15 cellular contexts compared by ENCODE assay signal in the genomic region with DNA sequence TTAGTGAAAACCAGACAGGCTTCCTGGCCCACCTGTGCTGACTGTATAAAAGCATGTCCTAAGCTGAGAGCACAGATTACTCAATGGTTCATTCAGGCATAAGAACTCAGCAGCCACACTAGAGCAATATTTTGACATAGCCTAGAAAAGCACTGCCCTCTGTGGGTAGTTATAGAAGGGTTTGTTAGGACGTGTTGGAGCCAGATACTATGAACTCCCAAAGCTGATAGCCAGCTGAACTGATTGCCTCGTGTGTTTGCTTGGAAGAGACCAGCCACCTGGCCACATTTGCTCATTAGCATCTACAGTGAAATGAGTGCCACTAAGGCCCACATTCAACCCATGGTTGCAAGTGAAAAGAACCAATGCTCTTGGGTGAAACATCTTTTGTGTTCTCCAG. TPM values are rescaled to one million over a fixed set of nuclear protein-coding genes. Genes with fewer than 3 reads are reported as not detected.
DNase-seq lines count a peak whose midpoint lies in the region; ATAC-seq and TF ChIP-seq lines count a peak whose summit lies in the region.
"Had no signal": no experiment of that assay in that cellular context is flagged by ENCODE, and none has a peak within 500 bp of the region (broad histone marks: within the 10 kb centered on the region; RNA-seq: fewer than 3 reads in every experiment).

No MANE protein-coding gene starts in this region.

- H3K9me3 ChIP-seq in SK-N-SH (no peaks in the 10 kb centered on the region), endodermal cell (ENCODE audit: control insufficient read depth, low read length) (no peaks in the 10 kb centered on the region), thyroid gland (no peaks in the 10 kb centered on the region)
- H3K9me3 ChIP-seq: ascending aorta had no signal

- H3K4me1 ChIP-seq in SK-N-SH (ENCODE audit: control insufficient read depth in 1 of 2, insufficient read depth in 2 of 2, low read depth in 1 of 2, low read length in 1 of 2) (no peaks in the 10 kb centered on the region), endodermal cell (ENCODE audit: control insufficient read depth, insufficient read depth, low read length) (no peaks in the 10 kb centered on the region), thyroid gland (peaks cover 0 to 8% of the 10 kb centered on the region in 2 donors)
- H3K4me1 ChIP-seq: ascending aorta had no signal

- DNase-seq in SK-N-SH (no peak), NCI-H526 treated with DMSO at 0.1 percent for 48 hours (lab: John Stamatoyannopoulos, UW) (peak; percentile 42), endodermal cell (peak; percentile 53), thyroid gland (peak; percentile 14 to 32), putamen (ENCODE audit: low spot score) (no peak), ecto neural progenitor cell (ENCODE audit: low spot score) (no peak), inferior parietal cortex (ENCODE audit: extremely low spot score) (no peak)
- DNase-seq: activated CD8-positive, alpha-beta T cell treated with anti-CD3 and anti-CD28 coated beads for 36 hours; HCEC 1CT; immature natural killer cell; midbrain; SHP77; stimulated activated CD4-positive, alpha-beta T cell treated with anti-CD3 and anti-CD28 coated beads, Interleukin-12 subunit alpha, Interleukin-12 subunit beta, amount 100 ng/mL, for 4 hours had no signal

- H3K4me3 Mint-ChIP-seq in endodermal cell: no peak overlapping the region
- H3K4me3 Mint-ChIP-seq: activated CD8-positive, alpha-beta T cell treated with anti-CD3 and anti-CD28 coated beads for 36 hours; immature natural killer cell had no signal

- H2AFZ ChIP-seq in SK-N-SH (ENCODE audit: low read depth): no peak overlapping the region

- no peaks in the 10 kb centered on the region for H3F3A ChIP-seq in SK-N-SH (replicated peaks; ENCODE audit: insufficient read depth)

- no peak for TF ChIP-seq CTCF in SK-N-SH (IDR thresholded peaks at IDR 0.05)
- TF ChIP-seq CTCF in endodermal cell (conservative IDR thresholded peaks at IDR 0.05): no peak
- peak in 4 of 6 experiments; percentile 33 to 52 (median 46) for TF ChIP-seq CTCF in thyroid gland (IDR thresholded peaks at IDR 0.05)

- no peak overlapping the region for H3K27ac Mint-ChIP-seq in endodermal cell
- H3K27ac Mint-ChIP-seq: activated CD8-positive, alpha-beta T cell treated with anti-CD3 and anti-CD28 coated beads for 36 hours; immature natural killer cell had no signal

- H3K27me3 Mint-ChIP-seq in endodermal cell (ENCODE audit: insufficient read depth): no peaks in the 10 kb centered on the region

- H3K36me3 Mint-ChIP-seq in endodermal cell (ENCODE audit: low read depth): no peaks in the 10 kb centered on the region
- H3K36me3 Mint-ChIP-seq: immature natural killer cell had no signal

- H3K36me3 ChIP-seq in SK-N-SH (replicated peaks in 1 of 2; ENCODE audit: control insufficient read depth in 1 of 2, insufficient read depth in 2 of 2, low read length in 1 of 2) (no peaks in the 10 kb centered on the region), endodermal cell (ENCODE audit: control insufficient read depth, insufficient read depth, low read length) (no peaks in the 10 kb centered on the region), thyroid gland (no peaks in the 10 kb centered on the region)
- H3K36me3 ChIP-seq: ascending aorta had no signal

- peak; percentile 50; the same call in 2 of the 3 replicates for ATAC-seq in SK-N-SH treated with all-trans-retinoic acid at 6 μM for 48 hours
- ATAC-seq: activated CD8-positive, alpha-beta T cell treated with anti-CD3 and anti-CD28 coated beads for 36 hours had no signal

- no peaks in the 10 kb centered on the region for H3K9me3 Mint-ChIP-seq in endodermal cell
- H3K9me3 Mint-ChIP-seq: activated CD8-positive, alpha-beta T cell treated with anti-CD3 and anti-CD28 coated beads for 36 hours; immature natural killer cell had no signal

- H3K9me2 ChIP-seq in SK-N-SH: no peaks in the 10 kb centered on the region

- intact Hi-C loops in thyroid gland (cut with DNase I): loop anchor here (10.0 kb wide), 1 partner anchor 167 kb away; no protein-coding TSS in a partner anchor

- no peaks in the 10 kb centered on the region for H3K79me2 ChIP-seq in SK-N-SH (ENCODE audit: insufficient read depth)

- H3K27ac ChIP-seq in SK-N-SH (ENCODE audit: low read depth in 2 of 2, low read length in 1 of 2): no peak overlapping the region
- no peak overlapping the region for H3K27ac ChIP-seq in endodermal cell (ENCODE audit: low read depth, low read length)
- no peak overlapping the region for H3K27ac ChIP-seq in thyroid gland
- H3K27ac ChIP-seq: ascending aorta had no signal

- H3K27me3 ChIP-seq in SK-N-SH (ENCODE audit: insufficient read depth) (no peaks in the 10 kb centered on the region), endodermal cell (ENCODE audit: control insufficient read depth, insufficient read depth, low read length, poor library complexity, severe bottlenecking) (no peaks in the 10 kb centered on the region), thyroid gland (no peaks in the 10 kb centered on the region)
- H3K27me3 ChIP-seq: ascending aorta had no signal

- H3K4me3 ChIP-seq in SK-N-SH (ENCODE audit: low read depth in 2 of 2, low read length in 1 of 2) (no peak overlapping the region), endodermal cell (ENCODE audit: low read length) (no peak overlapping the region), thyroid gland (replicated peaks in 1 of 3) (no peak overlapping the region)
- H3K4me3 ChIP-seq: ascending aorta had no signal

- H3K9ac ChIP-seq in SK-N-SH (no peak overlapping the region), endodermal cell (ENCODE audit: extremely low read depth, low read length, poor library complexity, severe bottlenecking) (no peak overlapping the region)

- H3K4me1 Mint-ChIP-seq in endodermal cell: peaks cover 4% of the 10 kb centered on the region
- H3K4me1 Mint-ChIP-seq: immature natural killer cell had no signal

- no peaks in the 10 kb centered on the region for H4K20me1 ChIP-seq in SK-N-SH (ENCODE audit: insufficient read depth)

- 16% methylated on average over 2 of the region's 2 CpGs for WGBS in SK-N-SH (ENCODE audit: low lambda C conversion rate)
- 58 to 84% methylated on average over 2 of the region's 2 CpGs for WGBS in endodermal cell (ENCODE audit: insufficient coverage in 1 of 2, insufficient read length in 1 of 2), 2 experiments
- WGBS in thyroid gland, 2 donors: 22 to 37% methylated on average over 2 of the region's 2 CpGs

- no peak for TF ChIP-seq POLR2A in thyroid gland (IDR thresholded peaks at IDR 0.05)

- CTCF ChIA-PET in SK-N-SH (lab: Yijun Ruan, JAX): interaction anchor here (1.1 to 2.6 kb wide), 5 partner anchors 10 to 1199 kb away, joined by 3 to 17 read pairs (median 3); no protein-coding TSS in a partner anchor

- POLR2A ChIA-PET in SK-N-SH (lab: Yijun Ruan, JAX): no interaction called here

- no peak for TF ChIP-seq EP300 in SK-N-SH (IDR thresholded peaks at IDR 0.05; ENCODE audit: borderline replicate concordance in 1 of 2, low read depth in 1 of 2, low read length in 1 of 2)

- H3K4me2 ChIP-seq in SK-N-SH: no peak overlapping the region

- no peak for TF ChIP-seq RAD21 in SK-N-SH (IDR thresholded peaks at IDR 0.05; ENCODE audit: low read length)

TF ChIP-seq in SK-N-SH treated with all-trans-retinoic acid at 6 μM for 48 hours, 23 proteins besides CTCF, POLR2A, EP300 and RAD21 (continues in another document):
- TF ChIP-seq, protein P1, sequence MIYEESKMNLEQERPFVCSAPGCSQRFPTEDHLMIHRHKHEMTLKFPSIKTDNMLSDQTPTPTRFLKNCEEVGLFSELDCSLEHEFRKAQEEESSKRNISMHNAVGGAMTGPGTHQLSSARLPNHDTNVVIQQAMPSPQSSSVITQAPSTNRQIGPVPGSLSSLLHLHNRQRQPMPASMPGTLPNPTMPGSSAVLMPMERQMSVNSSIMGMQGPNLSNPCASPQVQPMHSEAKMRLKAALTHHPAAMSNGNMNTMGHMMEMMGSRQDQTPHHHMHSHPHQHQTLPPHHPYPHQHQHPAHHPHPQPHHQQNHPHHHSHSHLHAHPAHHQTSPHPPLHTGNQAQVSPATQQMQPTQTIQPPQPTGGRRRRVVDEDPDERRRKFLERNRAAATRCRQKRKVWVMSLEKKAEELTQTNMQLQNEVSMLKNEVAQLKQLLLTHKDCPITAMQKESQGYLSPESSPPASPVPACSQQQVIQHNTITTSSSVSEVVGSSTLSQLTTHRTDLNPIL (CRISPR knock-in tag; IDR thresholded peaks at IDR 0.05; ENCODE audit: low read depth): no peak
- TF ChIP-seq ISL1 (CRISPR knock-in tag; IDR thresholded peaks at IDR 0.05): no peak
- no peak for TF ChIP-seq BACH2 (CRISPR knock-in tag; IDR thresholded peaks at IDR 0.05; ENCODE audit: borderline replicate concordance)
- no peak for TF ChIP-seq TCF4 (CRISPR knock-in tag; IDR thresholded peaks at IDR 0.05; ENCODE audit: borderline replicate concordance)
- no peak for TF ChIP-seq ESRRG (CRISPR knock-in tag; IDR thresholded peaks at IDR 0.05)

TF ChIP-seq in SK-N-SH, 30 proteins besides CTCF, POLR2A, EP300 and RAD21 (continues in another document):
- no peak for TF ChIP-seq SIN3A (IDR thresholded peaks at IDR 0.05; ENCODE audit: borderline replicate concordance, low read depth, low read length)
- no peak for TF ChIP-seq EZH2phosphoT487 (IDR thresholded peaks at IDR 0.05; ENCODE audit: borderline replicate concordance, low read depth)
- no peak for TF ChIP-seq TAF1 (IDR thresholded peaks at IDR 0.05; ENCODE audit: borderline replicate concordance, low read depth, low read length)

RNA-seq across cellular contexts. Expression of a gene that starts 30.8 kb away (rescaled TPM):
- 2.0 and 3.6 TPM in 2 replicates for polyA plus RNA-seq in SK-N-SH (2012; rRNA removed)
- 2.1 and 2.3 TPM in 2 replicates for polyA plus RNA-seq in SK-N-SH (2012; cell fraction: cytosol; rRNA removed)
- 4.1 and 10.5 TPM in 2 replicates for polyA plus RNA-seq in SK-N-SH (2012; cell fraction: nucleus; rRNA removed)
- total RNA-seq in endodermal cell (1 to 10 TPM; 2.7 to 2.8 TPM), thyroid gland (10 to 100 TPM; 39.2 to 69.0 (median 52.3) TPM)
- 3.2 TPM for polyA plus RNA-seq in endodermal cell (2013, experiment 1 of 2)
- 3.4 TPM for polyA plus RNA-seq in endodermal cell (2013, experiment 2 of 2)

RNA-seq across cellular contexts. Expression of a gene that starts 56.8 kb away (rescaled TPM):
- polyA plus RNA-seq in SK-N-SH (2012; rRNA removed): 6.5 and 6.7 TPM in 2 replicates
- polyA plus RNA-seq in SK-N-SH (2012; cell fraction: cytosol; rRNA removed): 7.0 and 8.1 TPM in 2 replicates
- polyA plus RNA-seq in SK-N-SH (2012; cell fraction: nucleus; rRNA removed): 1.4 and 2.8 TPM in 2 replicates
- total RNA-seq in endodermal cell: 10 to 100 TPM; 42.2 to 55.3 TPM
- polyA plus RNA-seq in endodermal cell (2013, experiment 1 of 2): 24.1 TPM
- polyA plus RNA-seq in endodermal cell (2013, experiment 2 of 2): 19.3 TPM
- 1 to 10 TPM; 3.6 to 5.6 (median 4.4) TPM for total RNA-seq in thyroid gland

Comparison
In these comparisons a context has a peak if more than half of its experiments do, and no peak if none do; other contexts are left out.
1. DNase-seq: peak in NCI-H526 treated with DMSO at 0.1 percent for 48 hours (single experiment), endodermal cell (single experiment) and thyroid gland (2 of 2); none in SK-N-SH (single experiment), putamen (single experiment), ecto neural progenitor cell (single experiment) and inferior parietal cortex (single experiment).
2. CTCF ChIP-seq: peak in thyroid gland (4 of 6); none in SK-N-SH (single experiment) and endodermal cell (single experiment).
3. RNA of a gene that starts 30.8 kb away (total RNA-seq): 39.2 to 69.0 TPM in thyroid gland; 2.7 to 2.8 TPM in endodermal cell; every median in the first group is over 10 times any median in the second.
4. RNA of a gene that starts 56.8 kb away (total RNA-seq): 42.2 to 55.3 TPM in endodermal cell; 3.6 to 5.6 TPM in thyroid gland; every median in the first group is over 4 times any median in the second.